ENCODE assay signal across 12 cellular contexts in the genomic region with DNA sequence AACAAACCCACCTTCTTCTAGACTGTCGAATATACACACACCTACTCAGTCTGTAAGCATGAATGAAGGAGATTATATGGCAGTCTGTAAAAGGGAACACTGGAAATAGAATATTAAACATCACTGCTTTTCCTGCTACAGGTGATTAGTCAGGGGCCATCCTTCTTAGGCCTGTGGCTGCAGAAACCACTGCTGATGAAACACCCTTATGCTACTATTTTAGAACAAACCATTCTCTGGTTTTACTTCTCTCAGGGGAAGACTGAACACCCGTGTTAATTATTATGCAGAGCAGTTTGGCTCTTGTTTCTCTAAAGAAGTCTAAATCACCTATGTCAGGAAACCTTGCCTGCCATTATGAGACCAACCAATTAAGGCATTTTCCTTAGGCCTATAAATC.
A peak's percentile ranks its signal among the peaks of the same experiment; 100 is the strongest.
DNase-seq lines count a peak whose midpoint lies in the region; ATAC-seq and TF ChIP-seq lines count a peak whose summit lies in the region.
"Had no signal": no experiment of that assay in that cellular context is flagged by ENCODE, and none has a peak within 500 bp of the region (broad histone marks: within the 10 kb centered on the region; RNA-seq: fewer than 3 reads in every experiment).

No MANE protein-coding gene starts in this region.

- no peak for TF ChIP-seq POLR2A in lower leg skin (IDR thresholded peaks at IDR 0.05)

- H3K4me3 ChIP-seq in lower leg skin (ENCODE audit: low read depth, poor library complexity, severe bottlenecking) = no peak overlapping the region
- H3K4me3 ChIP-seq: right lobe of liver, SK-N-MC, testis had no signal

- WGBS in lower leg skin, 2 donors = 68 to 69% methylated on average over 2 of the region's 2 CpGs

- H3K27ac ChIP-seq in caudate nucleus (ENCODE audit: low read depth, low read length) = no peak overlapping the region
- H3K27ac ChIP-seq: right lobe of liver, SK-N-MC, testis had no signal

- intact Hi-C loops in lower leg skin (cut with DNase I; ENCODE audit: low total_unique reads) = no loop called here
- intact Hi-C loops in cardiac septum (cut with DNase I) = no loop called here

- ATAC-seq in GM18907 (IDR thresholded peaks at IDR 0.05; ENCODE audit: unreplicated experiment) = peak; percentile 90
- peak; percentile 89 for ATAC-seq in GM21723 (IDR thresholded peaks at IDR 0.05; ENCODE audit: unreplicated experiment)
- peak; percentile 82 for ATAC-seq in HG03439 (IDR thresholded peaks at IDR 0.05; ENCODE audit: unreplicated experiment)
- ATAC-seq: right lobe of liver had no signal

- DNase-seq in germinal center (ENCODE audit: low spot score) (peak; percentile 55), NCI-H2227 (lab: John Stamatoyannopoulos, UW; ENCODE audit: unreplicated experiment) (no peak), lower leg skin (ENCODE audit: low spot score in 2 of 2) (no peak), caudate nucleus (lab: John Stamatoyannopoulos, UW) (no peak), cardiac septum (ENCODE audit: low spot score) (no peak)
- DNase-seq: islet precursor cell, right lobe of liver, testis had no signal

- TF ChIP-seq CTCF in lower leg skin (IDR thresholded peaks at IDR 0.05) = no peak
